ENCODE assay signal across 9 cellular contexts in the genomic region with DNA sequence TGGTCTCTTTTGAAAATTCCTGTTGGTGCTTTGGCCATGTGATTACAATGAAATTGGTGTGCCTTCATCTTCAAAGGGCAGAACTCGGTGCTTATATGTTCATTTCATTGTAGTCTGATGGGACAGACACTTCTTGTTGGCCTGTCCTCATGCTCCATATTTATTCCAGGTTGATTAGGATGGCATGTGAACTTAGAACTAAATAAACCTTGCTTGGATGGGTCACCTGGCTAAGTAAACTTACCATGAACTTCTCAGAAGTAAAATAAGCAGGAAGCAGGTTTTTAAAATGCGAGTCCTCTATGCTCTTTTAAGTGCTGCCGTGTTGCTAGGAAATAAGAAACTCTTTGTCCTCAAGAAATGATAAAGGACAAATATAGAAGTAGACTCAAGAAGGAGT.
"Had no signal": no experiment of that assay in that cellular context is flagged by ENCODE, and none has a peak within 500 bp of the region (broad histone marks: within the 10 kb centered on the region; RNA-seq: fewer than 3 reads in every experiment).

No MANE protein-coding gene starts in this region.

- H3K4me3 ChIP-seq: GM23248, HAP-1 had no signal

- H3K9ac ChIP-seq: GM23248 had no signal

- FAIRE-seq: HTR-8/SVneo had no signal

- H3K4me3 Mint-ChIP-seq: HFFc6, IgD-negative memory B cell had no signal

- H3K9me3 Mint-ChIP-seq: HFFc6 had no signal

- H3K27ac ChIP-seq: GM23248 had no signal

- DNase-seq: GM23248, GOT3, H7, HFFc6, KBM-7 had no signal

- H3K9me3 ChIP-seq: HAP-1 had no signal

- H2AFZ ChIP-seq: GM23248 had no signal

- ATAC-seq: HCT116 had no signal

- H3K27me3 Mint-ChIP-seq: IgD-negative memory B cell had no signal

- H3K27ac Mint-ChIP-seq: HFFc6, IgD-negative memory B cell had no signal

- H3K36me3 ChIP-seq: HAP-1 had no signal
